ENCODE assay signal across 8 cellular contexts in genomic region chr14:35533357-35534129, GRCh38. TPM values are rescaled to one million over a fixed set of nuclear protein-coding genes. Genes with fewer than 3 reads are reported as not detected.
DNase-seq lines count a peak whose midpoint lies in the region; ATAC-seq and TF ChIP-seq lines count a peak whose summit lies in the region.

No MANE protein-coding gene starts in this region.

- H3K4me3 ChIP-seq in coronary artery, result peak overlapping the region; percentile 73
- H3K4me3 ChIP-seq in lower leg skin (ENCODE audit: low read depth, poor library complexity, severe bottlenecking), result peak overlapping the region; percentile 40

- ATAC-seq in HG02973 (IDR thresholded peaks at IDR 0.05; ENCODE audit: unreplicated experiment), result peak; percentile 63

- DNase-seq in NOMO-1 treated with DMSO at 0.1 percent for 48 hours (lab: John Stamatoyannopoulos, UW; ENCODE audit: unreplicated experiment), result peak; percentile 1
- no peak for DNase-seq in NOMO-1 treated with dmso at 0.1 percent for 144 hours (lab: John Stamatoyannopoulos, UW; ENCODE audit: unreplicated experiment)
- DNase-seq in NCI-H2107 (lab: John Stamatoyannopoulos, UW), result peak; percentile 74
- DNase-seq in activated CD4-positive, alpha-beta T cell treated with anti-CD3 and anti-CD28 coated beads for 24 hours (ENCODE audit: low read depth in 2 of 2), result peak; percentile 58 to 79
- no peak for DNase-seq in coronary artery (ENCODE audit: low spot score)
- DNase-seq in lower leg skin (ENCODE audit: low spot score in 2 of 2), result peak in 1 of 2 donors; percentile 22
- DNase-seq in stimulated activated CD4-positive, alpha-beta T cell treated with anti-CD3 and anti-CD28 coated beads, TNF-alpha, amount 100 ng/mL, for 24 hours (ENCODE audit: low read depth in 3 of 3), result peak; percentile 43 to 80 (median 45)

- no peak overlapping the region for H3K27ac ChIP-seq in coronary artery

- intact Hi-C loops in lower leg skin (cut with DNase I; ENCODE audit: low total_unique reads), result no loop called here

- TF ChIP-seq POLR2A in lower leg skin (IDR thresholded peaks at IDR 0.05), result no peak

- TF ChIP-seq CTCF in coronary artery (IDR thresholded peaks at IDR 0.05) (no peak), lower leg skin (IDR thresholded peaks at IDR 0.05) (no peak)

- 0 to 2% methylated on average over 24 to 80 of the region's 95 CpGs for WGBS in lower leg skin, 2 donors

RNA-seq across cellular contexts. Expression of gene INSM2, which starts 0.4 kb away (rescaled TPM):
- total RNA-seq in lower leg skin, result not detected

Comparison
In these comparisons a context has a peak if more than half of its experiments do, and no peak if none do; other contexts are left out.
1. DNase-seq: peak in NOMO-1 treated with DMSO at 0.1 percent for 48 hours (single experiment), NCI-H2107 (single experiment), activated CD4-positive, alpha-beta T cell treated with anti-CD3 and anti-CD28 coated beads for 24 hours (2 of 2) and stimulated activated CD4-positive, alpha-beta T cell treated with anti-CD3 and anti-CD28 coated beads, TNF-alpha, amount 100 ng/mL, for 24 hours (3 of 3); none in NOMO-1 treated with dmso at 0.1 percent for 144 hours (single experiment) and coronary artery (single experiment).